In the genomic region with DNA sequence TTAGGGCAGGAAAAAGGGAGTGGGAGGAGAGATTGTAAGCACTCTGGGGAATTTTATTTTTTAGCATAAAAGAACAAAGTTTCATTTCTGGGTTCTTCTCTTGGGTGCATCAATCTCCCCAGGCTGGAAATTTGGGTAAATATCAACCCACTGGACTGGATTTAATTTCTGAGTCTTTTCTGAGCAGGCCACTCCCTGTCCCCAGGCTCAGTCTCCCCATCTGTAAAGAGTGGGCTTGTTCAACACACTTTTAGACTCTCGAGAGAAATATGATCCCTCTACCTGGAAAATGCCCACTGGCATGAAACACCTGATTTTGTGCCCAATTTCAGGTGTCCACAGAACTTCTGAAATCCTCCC, we compare ENCODE assay signal across 1 cellular context.
TF ChIP-seq lines count a peak whose summit lies in the region.

No MANE protein-coding gene starts in this region.

TF ChIP-seq in HepG2, 621 proteins besides CTCF, POLR2A, EP300 and RAD21 (continues in another document):
- TF ChIP-seq SIX4 (CRISPR knock-in tag; IDR thresholded peaks at IDR 0.05) (no peak), ZNF543 (CRISPR knock-in tag; IDR thresholded peaks at IDR 0.05) (no peak), ZNF782 (CRISPR knock-in tag; IDR thresholded peaks at IDR 0.05; ENCODE audit: borderline replicate concordance) (no peak), NCOA1 (CRISPR knock-in tag; IDR thresholded peaks at IDR 0.05) (no peak), ZNF570 (CRISPR knock-in tag; IDR thresholded peaks at IDR 0.05; ENCODE audit: borderline replicate concordance) (no peak), ZNF816 (CRISPR knock-in tag; IDR thresholded peaks at IDR 0.05; ENCODE audit: borderline replicate concordance) (no peak), SP140L (CRISPR knock-in tag; IDR thresholded peaks at IDR 0.05; ENCODE audit: borderline replicate concordance) (no peak), ZNF883 (CRISPR knock-in tag; IDR thresholded peaks at IDR 0.05; ENCODE audit: not compliant biosample characterization) (no peak), NR2F6 (IDR thresholded peaks at IDR 0.05) (no peak), NR2F6 (CRISPR knock-in tag; IDR thresholded peaks at IDR 0.05) (no peak), RFX1 (IDR thresholded peaks at IDR 0.05) (no peak), ZNF335 (CRISPR knock-in tag; IDR thresholded peaks at IDR 0.05) (peak; percentile 19; the same call in 1 of the 2 replicates), ZNF562 (CRISPR knock-in tag; IDR thresholded peaks at IDR 0.05; ENCODE audit: borderline replicate concordance) (no peak), ZNF207 (IDR thresholded peaks at IDR 0.05; ENCODE audit: borderline replicate concordance) (no peak), ZNF605 (CRISPR knock-in tag; IDR thresholded peaks at IDR 0.05) (no peak), U2AF1 (optimal IDR thresholded peaks at IDR 0.05; ENCODE audit: low read depth, low read length) (no peak), ZNF629 (CRISPR knock-in tag; conservative IDR thresholded peaks at IDR 0.05) (peak; percentile 88), ZNF747 (CRISPR knock-in tag; IDR thresholded peaks at IDR 0.05; ENCODE audit: borderline replicate concordance) (no peak), SAP130 (CRISPR knock-in tag; IDR thresholded peaks at IDR 0.05; ENCODE audit: low read depth) (no peak), ZNF124 (CRISPR knock-in tag; IDR thresholded peaks at IDR 0.05) (no peak), ZEB1 (IDR thresholded peaks at IDR 0.05; ENCODE audit: insufficient replicate concordance, low read depth) (peak; percentile 63), ZNF317 (CRISPR knock-in tag; IDR thresholded peaks at IDR 0.05) (no peak), ARHGAP35 (CRISPR knock-in tag; IDR thresholded peaks at IDR 0.05; ENCODE audit: borderline replicate concordance) (no peak), PCBP1 (IDR thresholded peaks at IDR 0.05; ENCODE audit: borderline replicate concordance, low read depth, low read length) (no peak), ZNF33A (CRISPR knock-in tag; IDR thresholded peaks at IDR 0.05; ENCODE audit: borderline replicate concordance) (no peak), SIX1 (CRISPR knock-in tag; IDR thresholded peaks at IDR 0.05; ENCODE audit: borderline replicate concordance) (0 out of 2 replicates have a peak, but pooled peaks have one; percentile 25), RXRA (CRISPR knock-in tag; IDR thresholded peaks at IDR 0.05) (no peak), ZNF354B (CRISPR knock-in tag; IDR thresholded peaks at IDR 0.05) (no peak), CREM (IDR thresholded peaks at IDR 0.05) (0 out of 2 replicates have a peak, but pooled peaks have one; percentile 16), CREM (CRISPR knock-in tag; IDR thresholded peaks at IDR 0.05) (no peak), SRSF4 (IDR thresholded peaks at IDR 0.05; ENCODE audit: low read depth, low read length, poor library complexity, severe bottlenecking) (no peak), SATB2 (CRISPR knock-in tag; IDR thresholded peaks at IDR 0.05) (no peak)
- TF ChIP-seq, protein P1, sequence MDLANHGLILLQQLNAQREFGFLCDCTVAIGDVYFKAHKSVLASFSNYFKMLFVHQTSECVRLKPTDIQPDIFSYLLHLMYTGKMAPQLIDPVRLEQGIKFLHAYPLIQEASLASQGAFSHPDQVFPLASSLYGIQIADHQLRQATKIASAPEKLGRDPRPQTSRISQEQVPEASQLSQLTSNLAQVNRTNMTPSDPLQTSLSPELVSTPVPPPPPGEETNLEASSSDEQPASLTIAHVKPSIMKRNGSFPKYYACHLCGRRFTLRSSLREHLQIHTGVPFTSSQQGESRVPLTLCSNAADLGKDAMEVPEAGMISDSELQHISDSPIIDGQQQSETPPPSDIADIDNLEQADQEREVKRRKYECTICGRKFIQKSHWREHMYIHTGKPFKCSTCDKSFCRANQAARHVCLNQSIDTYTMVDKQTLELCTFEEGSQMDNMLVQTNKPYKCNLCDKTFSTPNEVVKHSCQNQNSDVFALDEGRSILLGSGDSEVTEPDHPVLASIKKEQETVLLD (CRISPR knock-in tag; IDR thresholded peaks at IDR 0.05; ENCODE audit: low read depth), result 0 out of 2 replicates have a peak, but pooled peaks have one; percentile 4
- TF ChIP-seq, protein P2, sequence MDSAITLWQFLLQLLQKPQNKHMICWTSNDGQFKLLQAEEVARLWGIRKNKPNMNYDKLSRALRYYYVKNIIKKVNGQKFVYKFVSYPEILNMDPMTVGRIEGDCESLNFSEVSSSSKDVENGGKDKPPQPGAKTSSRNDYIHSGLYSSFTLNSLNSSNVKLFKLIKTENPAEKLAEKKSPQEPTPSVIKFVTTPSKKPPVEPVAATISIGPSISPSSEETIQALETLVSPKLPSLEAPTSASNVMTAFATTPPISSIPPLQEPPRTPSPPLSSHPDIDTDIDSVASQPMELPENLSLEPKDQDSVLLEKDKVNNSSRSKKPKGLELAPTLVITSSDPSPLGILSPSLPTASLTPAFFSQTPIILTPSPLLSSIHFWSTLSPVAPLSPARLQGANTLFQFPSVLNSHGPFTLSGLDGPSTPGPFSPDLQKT (CRISPR knock-in tag; IDR thresholded peaks at IDR 0.05; ENCODE audit: borderline replicate concordance), result no peak
- TF ChIP-seq, protein P3, sequence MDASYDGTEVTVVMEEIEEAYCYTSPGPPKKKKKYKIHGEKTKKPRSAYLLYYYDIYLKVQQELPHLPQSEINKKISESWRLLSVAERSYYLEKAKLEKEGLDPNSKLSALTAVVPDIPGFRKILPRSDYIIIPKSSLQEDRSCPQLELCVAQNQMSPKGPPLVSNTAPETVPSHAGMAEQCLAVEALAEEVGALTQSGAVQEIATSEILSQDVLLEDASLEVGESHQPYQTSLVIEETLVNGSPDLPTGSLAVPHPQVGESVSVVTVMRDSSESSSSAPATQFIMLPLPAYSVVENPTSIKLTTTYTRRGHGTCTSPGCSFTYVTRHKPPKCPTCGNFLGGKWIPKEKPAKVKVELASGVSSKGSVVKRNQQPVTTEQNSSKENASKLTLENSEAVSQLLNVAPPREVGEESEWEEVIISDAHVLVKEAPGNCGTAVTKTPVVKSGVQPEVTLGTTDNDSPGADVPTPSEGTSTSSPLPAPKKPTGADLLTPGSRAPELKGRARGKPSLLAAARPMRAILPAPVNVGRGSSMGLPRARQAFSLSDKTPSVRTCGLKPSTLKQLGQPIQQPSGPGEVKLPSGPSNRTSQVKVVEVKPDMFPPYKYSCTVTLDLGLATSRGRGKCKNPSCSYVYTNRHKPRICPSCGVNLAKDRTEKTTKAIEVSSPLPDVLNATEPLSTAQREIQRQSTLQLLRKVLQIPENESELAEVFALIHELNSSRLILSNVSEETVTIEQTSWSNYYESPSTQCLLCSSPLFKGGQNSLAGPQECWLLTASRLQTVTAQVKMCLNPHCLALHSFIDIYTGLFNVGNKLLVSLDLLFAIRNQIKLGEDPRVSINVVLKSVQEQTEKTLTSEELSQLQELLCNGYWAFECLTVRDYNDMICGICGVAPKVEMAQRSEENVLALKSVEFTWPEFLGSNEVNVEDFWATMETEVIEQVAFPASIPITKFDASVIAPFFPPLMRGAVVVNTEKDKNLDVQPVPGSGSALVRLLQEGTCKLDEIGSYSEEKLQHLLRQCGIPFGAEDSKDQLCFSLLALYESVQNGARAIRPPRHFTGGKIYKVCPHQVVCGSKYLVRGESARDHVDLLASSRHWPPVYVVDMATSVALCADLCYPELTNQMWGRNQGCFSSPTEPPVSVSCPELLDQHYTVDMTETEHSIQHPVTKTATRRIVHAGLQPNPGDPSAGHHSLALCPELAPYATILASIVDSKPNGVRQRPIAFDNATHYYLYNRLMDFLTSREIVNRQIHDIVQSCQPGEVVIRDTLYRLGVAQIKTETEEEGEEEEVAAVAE (CRISPR knock-in tag; IDR thresholded peaks at IDR 0.05; ENCODE audit: borderline replicate concordance), result no peak
- TF ChIP-seq, protein P4, sequence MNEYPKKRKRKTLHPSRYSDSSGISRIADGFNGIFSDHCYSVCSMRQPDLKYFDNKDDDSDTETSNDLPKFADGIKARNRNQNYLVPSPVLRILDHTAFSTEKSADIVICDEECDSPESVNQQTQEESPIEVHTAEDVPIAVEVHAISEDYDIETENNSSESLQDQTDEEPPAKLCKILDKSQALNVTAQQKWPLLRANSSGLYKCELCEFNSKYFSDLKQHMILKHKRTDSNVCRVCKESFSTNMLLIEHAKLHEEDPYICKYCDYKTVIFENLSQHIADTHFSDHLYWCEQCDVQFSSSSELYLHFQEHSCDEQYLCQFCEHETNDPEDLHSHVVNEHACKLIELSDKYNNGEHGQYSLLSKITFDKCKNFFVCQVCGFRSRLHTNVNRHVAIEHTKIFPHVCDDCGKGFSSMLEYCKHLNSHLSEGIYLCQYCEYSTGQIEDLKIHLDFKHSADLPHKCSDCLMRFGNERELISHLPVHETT (CRISPR knock-in tag; conservative IDR thresholded peaks at IDR 0.05), result 0 out of 2 replicates have a peak, but pooled peaks have one; percentile 9
- TF ChIP-seq, protein P5, sequence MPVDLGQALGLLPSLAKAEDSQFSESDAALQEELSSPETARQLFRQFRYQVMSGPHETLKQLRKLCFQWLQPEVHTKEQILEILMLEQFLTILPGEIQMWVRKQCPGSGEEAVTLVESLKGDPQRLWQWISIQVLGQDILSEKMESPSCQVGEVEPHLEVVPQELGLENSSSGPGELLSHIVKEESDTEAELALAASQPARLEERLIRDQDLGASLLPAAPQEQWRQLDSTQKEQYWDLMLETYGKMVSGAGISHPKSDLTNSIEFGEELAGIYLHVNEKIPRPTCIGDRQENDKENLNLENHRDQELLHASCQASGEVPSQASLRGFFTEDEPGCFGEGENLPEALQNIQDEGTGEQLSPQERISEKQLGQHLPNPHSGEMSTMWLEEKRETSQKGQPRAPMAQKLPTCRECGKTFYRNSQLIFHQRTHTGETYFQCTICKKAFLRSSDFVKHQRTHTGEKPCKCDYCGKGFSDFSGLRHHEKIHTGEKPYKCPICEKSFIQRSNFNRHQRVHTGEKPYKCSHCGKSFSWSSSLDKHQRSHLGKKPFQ (CRISPR knock-in tag; IDR thresholded peaks at IDR 0.05; ENCODE audit: insufficient replicate concordance), result peak; percentile 56
- TF ChIP-seq, protein P6, sequence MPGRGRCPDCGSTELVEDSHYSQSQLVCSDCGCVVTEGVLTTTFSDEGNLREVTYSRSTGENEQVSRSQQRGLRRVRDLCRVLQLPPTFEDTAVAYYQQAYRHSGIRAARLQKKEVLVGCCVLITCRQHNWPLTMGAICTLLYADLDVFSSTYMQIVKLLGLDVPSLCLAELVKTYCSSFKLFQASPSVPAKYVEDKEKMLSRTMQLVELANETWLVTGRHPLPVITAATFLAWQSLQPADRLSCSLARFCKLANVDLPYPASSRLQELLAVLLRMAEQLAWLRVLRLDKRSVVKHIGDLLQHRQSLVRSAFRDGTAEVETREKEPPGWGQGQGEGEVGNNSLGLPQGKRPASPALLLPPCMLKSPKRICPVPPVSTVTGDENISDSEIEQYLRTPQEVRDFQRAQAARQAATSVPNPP (CRISPR knock-in tag; IDR thresholded peaks at IDR 0.05), result no peak
- TF ChIP-seq, protein P7, sequence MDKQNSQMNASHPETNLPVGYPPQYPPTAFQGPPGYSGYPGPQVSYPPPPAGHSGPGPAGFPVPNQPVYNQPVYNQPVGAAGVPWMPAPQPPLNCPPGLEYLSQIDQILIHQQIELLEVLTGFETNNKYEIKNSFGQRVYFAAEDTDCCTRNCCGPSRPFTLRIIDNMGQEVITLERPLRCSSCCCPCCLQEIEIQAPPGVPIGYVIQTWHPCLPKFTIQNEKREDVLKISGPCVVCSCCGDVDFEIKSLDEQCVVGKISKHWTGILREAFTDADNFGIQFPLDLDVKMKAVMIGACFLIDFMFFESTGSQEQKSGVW (CRISPR knock-in tag; IDR thresholded peaks at IDR 0.05; ENCODE audit: borderline replicate concordance), result no peak
- TF ChIP-seq, protein P8, sequence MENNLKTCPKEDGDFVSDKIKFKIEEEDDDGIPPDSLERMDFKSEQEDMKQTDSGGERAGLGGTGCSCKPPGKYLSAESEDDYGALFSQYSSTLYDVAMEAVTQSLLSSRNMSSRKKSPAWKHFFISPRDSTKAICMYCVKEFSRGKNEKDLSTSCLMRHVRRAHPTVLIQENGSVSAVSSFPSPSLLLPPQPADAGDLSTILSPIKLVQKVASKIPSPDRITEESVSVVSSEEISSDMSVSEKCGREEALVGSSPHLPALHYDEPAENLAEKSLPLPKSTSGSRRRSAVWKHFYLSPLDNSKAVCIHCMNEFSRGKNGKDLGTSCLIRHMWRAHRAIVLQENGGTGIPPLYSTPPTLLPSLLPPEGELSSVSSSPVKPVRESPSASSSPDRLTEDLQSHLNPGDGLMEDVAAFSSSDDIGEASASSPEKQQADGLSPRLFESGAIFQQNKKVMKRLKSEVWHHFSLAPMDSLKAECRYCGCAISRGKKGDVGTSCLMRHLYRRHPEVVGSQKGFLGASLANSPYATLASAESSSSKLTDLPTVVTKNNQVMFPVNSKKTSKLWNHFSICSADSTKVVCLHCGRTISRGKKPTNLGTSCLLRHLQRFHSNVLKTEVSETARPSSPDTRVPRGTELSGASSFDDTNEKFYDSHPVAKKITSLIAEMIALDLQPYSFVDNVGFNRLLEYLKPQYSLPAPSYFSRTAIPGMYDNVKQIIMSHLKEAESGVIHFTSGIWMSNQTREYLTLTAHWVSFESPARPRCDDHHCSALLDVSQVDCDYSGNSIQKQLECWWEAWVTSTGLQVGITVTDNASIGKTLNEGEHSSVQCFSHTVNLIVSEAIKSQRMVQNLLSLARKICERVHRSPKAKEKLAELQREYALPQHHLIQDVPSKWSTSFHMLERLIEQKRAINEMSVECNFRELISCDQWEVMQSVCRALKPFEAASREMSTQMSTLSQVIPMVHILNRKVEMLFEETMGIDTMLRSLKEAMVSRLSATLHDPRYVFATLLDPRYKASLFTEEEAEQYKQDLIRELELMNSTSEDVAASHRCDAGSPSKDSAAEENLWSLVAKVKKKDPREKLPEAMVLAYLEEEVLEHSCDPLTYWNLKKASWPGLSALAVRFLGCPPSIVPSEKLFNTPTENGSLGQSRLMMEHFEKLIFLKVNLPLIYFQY (CRISPR knock-in tag; IDR thresholded peaks at IDR 0.05; ENCODE audit: borderline replicate concordance), result no peak
- TF ChIP-seq, protein P9, sequence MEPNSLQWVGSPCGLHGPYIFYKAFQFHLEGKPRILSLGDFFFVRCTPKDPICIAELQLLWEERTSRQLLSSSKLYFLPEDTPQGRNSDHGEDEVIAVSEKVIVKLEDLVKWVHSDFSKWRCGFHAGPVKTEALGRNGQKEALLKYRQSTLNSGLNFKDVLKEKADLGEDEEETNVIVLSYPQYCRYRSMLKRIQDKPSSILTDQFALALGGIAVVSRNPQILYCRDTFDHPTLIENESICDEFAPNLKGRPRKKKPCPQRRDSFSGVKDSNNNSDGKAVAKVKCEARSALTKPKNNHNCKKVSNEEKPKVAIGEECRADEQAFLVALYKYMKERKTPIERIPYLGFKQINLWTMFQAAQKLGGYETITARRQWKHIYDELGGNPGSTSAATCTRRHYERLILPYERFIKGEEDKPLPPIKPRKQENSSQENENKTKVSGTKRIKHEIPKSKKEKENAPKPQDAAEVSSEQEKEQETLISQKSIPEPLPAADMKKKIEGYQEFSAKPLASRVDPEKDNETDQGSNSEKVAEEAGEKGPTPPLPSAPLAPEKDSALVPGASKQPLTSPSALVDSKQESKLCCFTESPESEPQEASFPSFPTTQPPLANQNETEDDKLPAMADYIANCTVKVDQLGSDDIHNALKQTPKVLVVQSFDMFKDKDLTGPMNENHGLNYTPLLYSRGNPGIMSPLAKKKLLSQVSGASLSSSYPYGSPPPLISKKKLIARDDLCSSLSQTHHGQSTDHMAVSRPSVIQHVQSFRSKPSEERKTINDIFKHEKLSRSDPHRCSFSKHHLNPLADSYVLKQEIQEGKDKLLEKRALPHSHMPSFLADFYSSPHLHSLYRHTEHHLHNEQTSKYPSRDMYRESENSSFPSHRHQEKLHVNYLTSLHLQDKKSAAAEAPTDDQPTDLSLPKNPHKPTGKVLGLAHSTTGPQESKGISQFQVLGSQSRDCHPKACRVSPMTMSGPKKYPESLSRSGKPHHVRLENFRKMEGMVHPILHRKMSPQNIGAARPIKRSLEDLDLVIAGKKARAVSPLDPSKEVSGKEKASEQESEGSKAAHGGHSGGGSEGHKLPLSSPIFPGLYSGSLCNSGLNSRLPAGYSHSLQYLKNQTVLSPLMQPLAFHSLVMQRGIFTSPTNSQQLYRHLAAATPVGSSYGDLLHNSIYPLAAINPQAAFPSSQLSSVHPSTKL (CRISPR knock-in tag; IDR thresholded peaks at IDR 0.05), result no peak
